Comparison of ENCODE assay signal across 17 cellular contexts in the genomic region with DNA sequence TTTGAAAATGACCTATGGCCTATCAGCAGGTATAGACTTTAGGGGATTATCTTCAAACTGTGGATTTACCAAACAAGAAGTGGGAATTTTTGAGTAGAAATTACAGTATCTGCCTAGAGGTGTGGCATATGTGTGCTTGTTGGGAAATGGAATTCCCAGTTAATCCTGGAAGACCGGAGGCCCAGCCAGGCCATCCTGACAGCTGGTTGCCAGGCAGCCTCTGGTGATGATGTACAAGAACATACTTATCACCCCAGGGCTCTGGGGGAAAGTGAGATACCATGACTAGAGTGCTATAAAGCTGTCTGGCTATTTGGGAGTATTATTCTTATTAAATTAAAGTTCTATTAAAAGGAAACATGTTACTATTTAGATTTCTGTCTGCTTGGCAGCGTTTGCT.
DNase-seq lines count a peak whose midpoint lies in the region; TF ChIP-seq lines count a peak whose summit lies in the region.
"Had no signal": no experiment of that assay in that cellular context is flagged by ENCODE, and none has a peak within 500 bp of the region (broad histone marks: within the 10 kb centered on the region; RNA-seq: fewer than 3 reads in every experiment).

No MANE protein-coding gene starts in this region.

- peak; percentile 58 for DNase-seq in BE2C
- peak; percentile 68 to 73 for DNase-seq in SJCRH30
- DNase-seq in cardiac muscle cell (ENCODE audit: low read depth in 1 of 2, low spot score in 1 of 2): peak; percentile 21 to 46
- DNase-seq in myocyte (ENCODE audit: low read depth): peak; percentile 26
- no peak for DNase-seq in NOMO-1 treated with DMSO at 0.1 percent for 48 hours (lab: John Stamatoyannopoulos, UW; ENCODE audit: unreplicated experiment)
- no peak for DNase-seq in nucleus accumbens (lab: John Stamatoyannopoulos, UW)
- DNase-seq in RWPE1 (ENCODE audit: low spot score): no peak
- DNase-seq in NCI-H446 treated with DMSO at 0.1 percent for 48 hours (lab: John Stamatoyannopoulos, UW): no peak
- DNase-seq: AML-193, H7, IMR-90, Karpas-422, MM.1S, NCI-H187, NCI-H774, PC-3 had no signal

- H3K9me3 ChIP-seq in BE2C: no peaks in the 10 kb centered on the region
- H3K9me3 ChIP-seq in SJCRH30 (replicated peaks): no peaks in the 10 kb centered on the region
- H3K9me3 ChIP-seq in cardiac muscle cell (ENCODE audit: low read depth): no peaks in the 10 kb centered on the region

- POLR2A ChIA-PET in RWPE1 (lab: Yijun Ruan, JAX; ENCODE audit: low non-redundant PET): no interaction called here

- H3K27ac ChIP-seq in SJCRH30 (no peak overlapping the region), cardiac muscle cell (no peak overlapping the region), RWPE1 (no peak overlapping the region)
- H3K27ac ChIP-seq: SK-N-MC had no signal

- no peak overlapping the region for H3K4me3 ChIP-seq in BE2C (ENCODE audit: low read depth, low read length)
- H3K4me3 ChIP-seq in SJCRH30: no peak overlapping the region
- H3K4me3 ChIP-seq in cardiac muscle cell: no peak overlapping the region
- H3K4me3 ChIP-seq: SK-N-MC had no signal

- H3K4me1 ChIP-seq in BE2C (no peaks in the 10 kb centered on the region), SJCRH30 (peaks cover 19% of the 10 kb centered on the region), cardiac muscle cell (ENCODE audit: low read depth) (peaks cover 10% of the 10 kb centered on the region)

- no peaks in the 10 kb centered on the region for H3K36me3 ChIP-seq in BE2C
- no peaks in the 10 kb centered on the region for H3K36me3 ChIP-seq in SJCRH30
- H3K36me3 ChIP-seq in cardiac muscle cell: no peaks in the 10 kb centered on the region

- CTCF ChIA-PET in RWPE1 (lab: Yijun Ruan, JAX): no interaction called here

- H3K27me3 ChIP-seq in BE2C (no peaks in the 10 kb centered on the region), SJCRH30 (no peaks in the 10 kb centered on the region), cardiac muscle cell (no peaks in the 10 kb centered on the region)

- TF ChIP-seq CTCF in BE2C (IDR thresholded peaks at IDR 0.05; ENCODE audit: low read depth, low read length) (no peak), cardiac muscle cell (IDR thresholded peaks at IDR 0.05; ENCODE audit: low read depth, low read length) (no peak), RWPE1 (conservative IDR thresholded peaks at IDR 0.05; ENCODE audit: low read depth) (no peak)

Comparison
In these comparisons a context has a peak if more than half of its experiments do, and no peak if none do; other contexts are left out.
1. DNase-seq: peak in BE2C (single experiment), SJCRH30 (2 of 2), cardiac muscle cell (2 of 2) and myocyte (single experiment); none in NOMO-1 treated with DMSO at 0.1 percent for 48 hours (single experiment), nucleus accumbens (0 of 56), RWPE1 (single experiment) and NCI-H446 treated with DMSO at 0.1 percent for 48 hours (single experiment).